ENCODE assay signal across 13 cellular contexts in genomic region chr7:38229386-38229785, GRCh38. TPM values are rescaled to one million over a fixed set of nuclear protein-coding genes. Genes with fewer than 3 reads are reported as not detected.
A peak's percentile ranks its signal among the peaks of the same experiment; 100 is the strongest.
DNase-seq lines count a peak whose midpoint lies in the region; ATAC-seq and TF ChIP-seq lines count a peak whose summit lies in the region.
"Had no signal": no experiment of that assay in that cellular context is flagged by ENCODE, and none has a peak within 500 bp of the region (broad histone marks: within the 10 kb centered on the region; RNA-seq: fewer than 3 reads in every experiment).

No MANE protein-coding gene starts in this region.

- POLR2A ChIA-PET in MCF 10A (lab: Yijun Ruan, JAX) (interaction anchor here (0.6 kb wide), 1 partner anchor 1394 kb away, joined by 3 read pairs; the partner anchor contains the start of gene RALA), T-cell (lab: Charles Lee) (no interaction called here)

- intact Hi-C loops in MCF 10A (cut with micrococcal nuclease) (no loop called here), mammary epithelial cell (cut with micrococcal nuclease) (no loop called here), uterus (cut with DNase I; ENCODE audit: low total_unique reads) (loop anchor here (10.0 kb wide), 2 partner anchors 125 to 325 kb away; no protein-coding TSS in a partner anchor)

- H3K9me3 ChIP-seq in mammary epithelial cell (replicated peaks; ENCODE audit: insufficient read depth, low read length) = no peaks in the 10 kb centered on the region
- no peaks in the 10 kb centered on the region for H3K9me3 ChIP-seq in uterus
- H3K9me3 ChIP-seq: vagina had no signal

- ATAC-seq in T-cell (replicated peaks in 1 of 4) = no peak
- ATAC-seq: activated CD4-positive, CD25-positive, alpha-beta regulatory T cell treated with anti-CD3 and anti-CD28 coated beads, Interleukin-2, amount 50 U/mL, for 24 hours had no signal

- in situ Hi-C loops in mammary epithelial cell (cut with MboI; ENCODE audit: low sequenced_read_pairs in 2 of 2) = loop anchor here in 1 of 2 donors (5.0 kb wide), 1 partner anchor 122 kb away; no protein-coding TSS in a partner anchor

- H3K27me3 ChIP-seq in mammary epithelial cell (ENCODE audit: insufficient read depth, low read length) (no peaks in the 10 kb centered on the region), uterus (no peaks in the 10 kb centered on the region)
- H3K27me3 ChIP-seq: vagina had no signal

- H3K4me1 Mint-ChIP-seq in MCF 10A (ENCODE audit: insufficient read depth, unreplicated experiment) (no peaks in the 10 kb centered on the region), T-cell (peaks cover 30 to 68% (median 58%) of the 10 kb centered on the region in 3 donors), mesothelial cell of epicardium (peaks cover 3% of the 10 kb centered on the region)

- H3K36me3 Mint-ChIP-seq in MCF 10A (ENCODE audit: insufficient read depth, unreplicated experiment) (peaks cover 41% of the 10 kb centered on the region), T-cell (peaks cover 32% of the 10 kb centered on the region), mesothelial cell of epicardium (peaks cover 39% of the 10 kb centered on the region)

- TF ChIP-seq CTCF in MCF 10A (IDR thresholded peaks at IDR 0.05; ENCODE audit: unreplicated experiment) (no peak), mammary epithelial cell (conservative IDR thresholded peaks at IDR 0.05 in 1 of 2, IDR thresholded peaks at IDR 0.05 in 1 of 2; ENCODE audit: extremely low read depth in 1 of 2, insufficient read depth in 1 of 2, low read depth in 1 of 2, low read length in 2 of 2) (no peak), fibroblast of pulmonary artery (IDR thresholded peaks at IDR 0.05; ENCODE audit: low read length, missing control alignments) (no peak), uterus (IDR thresholded peaks at IDR 0.05) (no peak), mesothelial cell of epicardium (IDR thresholded peaks at IDR 0.05; ENCODE audit: unreplicated experiment) (no peak)

- no TSS peak for BruUV-seq in MCF 10A (replicated peaks; lab: Mats Ljungman, UMichigan)
- BruUV-seq in mammary epithelial cell (replicated peaks; lab: Mats Ljungman, UMichigan) = no TSS peak

- H3K4me3 ChIP-seq in mammary epithelial cell (replicated peaks in 1 of 3; ENCODE audit: insufficient read depth in 1 of 3, low read depth in 2 of 3, low read length in 3 of 3) = no peak overlapping the region
- H3K4me3 ChIP-seq in fibroblast of pulmonary artery (replicated peaks; ENCODE audit: low read depth, low read length) = no peak overlapping the region
- H3K4me3 ChIP-seq in uterus = no peak overlapping the region
- H3K4me3 ChIP-seq: vagina had no signal

- dilution Hi-C loops in mammary epithelial cell (cut with HindIII; ENCODE audit: low sequenced_read_pairs) = no loop called here

- WGBS in mammary epithelial cell (ENCODE audit: low coverage, missing lambda C conversion rate) = 97% methylated on average over 6 of the region's 6 CpGs

- H3K9ac ChIP-seq in mammary epithelial cell (ENCODE audit: insufficient read depth, low read length) = no peak overlapping the region

- no peak overlapping the region for H3K4me2 ChIP-seq in mammary epithelial cell (ENCODE audit: insufficient read depth, low read depth, low read length)

- H3K9me3 Mint-ChIP-seq in MCF 10A (ENCODE audit: unreplicated experiment) = no peaks in the 10 kb centered on the region
- H3K9me3 Mint-ChIP-seq in T-cell = no peaks in the 10 kb centered on the region
- no peaks in the 10 kb centered on the region for H3K9me3 Mint-ChIP-seq in mesothelial cell of epicardium

- no peak for TF ChIP-seq POLR2A in uterus (IDR thresholded peaks at IDR 0.05)

- H3K4me3 Mint-ChIP-seq in MCF 10A (ENCODE audit: unreplicated experiment) = no peak overlapping the region
- no peak overlapping the region for H3K4me3 Mint-ChIP-seq in T-cell
- no peak overlapping the region for H3K4me3 Mint-ChIP-seq in mesothelial cell of epicardium

- no peaks in the 10 kb centered on the region for H4K20me1 ChIP-seq in mammary epithelial cell (ENCODE audit: insufficient read depth, low read length)

- H2AFZ ChIP-seq in mammary epithelial cell (ENCODE audit: low read depth, low read length) = no peak overlapping the region

- no peaks in the 10 kb centered on the region for H3K4me1 ChIP-seq in mammary epithelial cell (ENCODE audit: insufficient read depth, low read length)
- H3K4me1 ChIP-seq in uterus = no peaks in the 10 kb centered on the region
- H3K4me1 ChIP-seq: vagina had no signal

- DNase-seq in MCF 10A (ENCODE audit: unreplicated experiment) (peak; percentile 20), mammary epithelial cell (no peak), T-cell (peak in 2 of 34 experiments; percentile 21 to 23), fibroblast of pulmonary artery (ENCODE audit: low read depth) (peak; percentile 16), uterus (peak in 1 of 2 donors; percentile 49), cerebellum (ENCODE audit: low spot score) (no peak), mesothelial cell of epicardium (ENCODE audit: low spot score in 2 of 2, unreplicated experiment in 2 of 2) (no peak), SHP77 treated with DMSO at 0.1 percent for 48 hours (lab: John Stamatoyannopoulos, UW) (no peak)
- DNase-seq: H7, mesendoderm, NCI-H1930 had no signal

- peaks cover 2% of the 10 kb centered on the region for H3K36me3 ChIP-seq in mammary epithelial cell (ENCODE audit: insufficient read depth, low read length)
- H3K36me3 ChIP-seq in uterus = no peaks in the 10 kb centered on the region

- H3K27me3 Mint-ChIP-seq in MCF 10A (ENCODE audit: insufficient read depth, unreplicated experiment) (no peaks in the 10 kb centered on the region), T-cell (no peaks in the 10 kb centered on the region), mesothelial cell of epicardium (ENCODE audit: low read depth) (no peaks in the 10 kb centered on the region)

- no peaks in the 10 kb centered on the region for H3K79me2 ChIP-seq in mammary epithelial cell (ENCODE audit: insufficient read depth, low read length)

- CTCF ChIA-PET in MCF 10A (lab: Yijun Ruan, JAX) = interaction anchor here (1.6 to 2.8 kb wide), 3 partner anchors 14 to 328 kb away, joined by 6 to 13 read pairs (median 9); no protein-coding TSS in a partner anchor
- CTCF ChIA-PET in mammary epithelial cell (lab: Charles Lee; ENCODE audit: low non-redundant PET) = no interaction called here
- CTCF ChIA-PET in T-cell (lab: Charles Lee) = no interaction called here

- H3K27ac ChIP-seq in mammary epithelial cell (ENCODE audit: insufficient read depth, low read depth, low read length) (no peak overlapping the region), uterus (peak overlapping the region; percentile 30 to 52)
- H3K27ac ChIP-seq: vagina had no signal

- no peak overlapping the region for H3K27ac Mint-ChIP-seq in MCF 10A (ENCODE audit: low read depth, unreplicated experiment)
- H3K27ac Mint-ChIP-seq in T-cell = peak overlapping the region; percentile 25 to 83
- H3K27ac Mint-ChIP-seq in mesothelial cell of epicardium = no peak overlapping the region

RNA-seq across cellular contexts. Expression of gene STARD3NL, which starts 51.3 kb away (rescaled TPM):
- total RNA-seq in MCF 10A (2022) = 24.5 and 25.6 TPM in 2 replicates
- total RNA-seq in mammary epithelial cell = 10 to 100 TPM; 27.9 to 32.2 TPM
- polyA plus RNA-seq in mammary epithelial cell = 31.1 TPM
- polyA minus RNA-seq in mammary epithelial cell = 36.2 TPM
- total RNA-seq in T-cell = 10 to 100 TPM; 12.1 to 13.5 (median 12.5) TPM
- 10 to 100 TPM; 36.9 to 95.6 (median 53.6) TPM for total RNA-seq in uterus
- total RNA-seq in cerebellum = 66.2 TPM
- 36.5 to 36.9 TPM (median 36.8 TPM) in 3 replicates for total RNA-seq in mesothelial cell of epicardium

Comparison
In these comparisons a context has a peak if more than half of its experiments do, and no peak if none do; other contexts are left out.
1. DNase-seq: peak in MCF 10A (single experiment) and fibroblast of pulmonary artery (single experiment); none in mammary epithelial cell (single experiment), cerebellum (single experiment), mesothelial cell of epicardium (0 of 2) and SHP77 treated with DMSO at 0.1 percent for 48 hours (single experiment).
2. H3K27ac Mint-ChIP-seq: peak in T-cell (2 of 2); none in MCF 10A (single experiment) and mesothelial cell of epicardium (single experiment).